8 cellular contexts compared by ENCODE assay signal in the genomic region with DNA sequence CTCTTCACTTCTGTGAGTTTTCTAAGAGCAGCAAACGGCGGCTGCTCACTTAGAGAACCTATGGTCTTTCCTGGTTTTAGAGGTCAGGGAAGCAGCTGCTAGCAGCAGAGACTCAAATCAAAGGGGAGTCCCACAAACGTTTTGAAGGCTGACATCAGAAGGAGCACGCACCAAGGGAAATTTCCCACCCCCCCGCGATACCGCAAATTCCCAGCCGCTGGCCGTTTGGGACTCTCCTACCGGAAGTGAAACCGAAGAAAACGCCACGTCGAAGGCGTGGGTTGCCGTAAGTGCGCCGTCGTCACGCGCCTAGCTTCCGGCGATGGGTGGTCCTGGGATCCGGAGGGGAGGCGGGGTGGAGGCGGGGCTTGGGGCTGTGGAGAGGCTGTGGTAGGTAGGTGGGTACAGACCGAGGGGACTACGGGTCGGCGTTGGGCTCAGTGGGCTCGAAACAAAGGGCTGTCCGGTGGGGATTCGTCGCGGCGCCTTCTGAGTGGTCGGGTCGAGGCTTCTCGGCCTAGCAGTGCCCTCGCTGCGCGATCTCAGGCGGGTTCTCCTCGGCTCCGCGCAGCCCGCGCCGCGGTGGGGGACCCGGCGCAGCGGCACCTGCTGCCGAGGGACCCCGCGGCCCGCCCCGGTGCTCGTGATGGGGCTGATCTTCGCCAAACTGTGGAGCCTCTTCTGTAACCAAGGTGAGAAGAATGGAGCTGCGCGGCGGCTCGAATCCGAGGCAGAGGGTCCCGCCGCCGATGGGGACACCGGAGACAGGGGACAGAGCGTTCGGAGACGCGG. TPM values are rescaled to one million over a fixed set of nuclear protein-coding genes. Genes with fewer than 3 reads are reported as not detected.
DNase-seq lines count a peak whose midpoint lies in the region; ATAC-seq and TF ChIP-seq lines count a peak whose summit lies in the region.

A gene with protein sequence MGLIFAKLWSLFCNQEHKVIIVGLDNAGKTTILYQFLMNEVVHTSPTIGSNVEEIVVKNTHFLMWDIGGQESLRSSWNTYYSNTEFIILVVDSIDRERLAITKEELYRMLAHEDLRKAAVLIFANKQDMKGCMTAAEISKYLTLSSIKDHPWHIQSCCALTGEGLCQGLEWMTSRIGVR (plus strand): TSS at position 440 of the 792 bp plus-strand sequence. CDS start 207 bp downstream, at position 647.

- DNase-seq in AML-193 (lab: John Stamatoyannopoulos, UW) (peak; percentile 71 to 76), NCI-H510A (lab: John Stamatoyannopoulos, UW) (peak; percentile 84), kidney glomerular epithelial cell (lab: John Stamatoyannopoulos, UW) (peak; percentile 96)
- DNase-seq in activated CD4-positive, alpha-beta T cell treated with anti-CD3 and anti-CD28 coated beads for 36 hours: peak; percentile 98
- peak; percentile 90 to 95 for DNase-seq in stimulated activated CD4-positive, alpha-beta T cell treated with anti-CD3 and anti-CD28 coated beads, Interleukin-1b, Interleukin-23, amount 100 ng/mL, for 1 hour (ENCODE audit: low read depth in 2 of 2)

- peaks cover 39% of the 10 kb centered on the region for H3K4me1 Mint-ChIP-seq in activated CD4-positive, alpha-beta T cell treated with anti-CD3 and anti-CD28 coated beads for 36 hours

- peak within 1 kb of the TSS; percentile 85 for H3K27ac ChIP-seq in cingulate gyrus (ENCODE audit: low read depth, low read length)

- peaks cover 22% of the 10 kb centered on the region for H3K36me3 Mint-ChIP-seq in activated CD4-positive, alpha-beta T cell treated with anti-CD3 and anti-CD28 coated beads for 36 hours (ENCODE audit: low read depth)

- POLR2A ChIA-PET in activated CD4-positive, alpha-beta T cell treated with anti-CD3 and anti-CD28 coated beads for 36 hours (lab: Charles Lee): no interaction called here

- intact Hi-C loops in activated CD4-positive, alpha-beta T cell treated with anti-CD3 and anti-CD28 coated beads for 36 hours (cut with DNase I, micrococcal nuclease): loop anchor here (1.0 to 10.0 kb wide), 4 partner anchors 8 to 1842 kb away; a partner anchor contains a TSS

- TF ChIP-seq POLR2A in GM19099 (IDR thresholded peaks at IDR 0.05; ENCODE audit: extremely low read depth, insufficient read length, low read depth): peak; percentile 87

- peak within 1 kb of the TSS; percentile 99 for H3K4me3 Mint-ChIP-seq in activated CD4-positive, alpha-beta T cell treated with anti-CD3 and anti-CD28 coated beads for 36 hours

- no peaks in the 10 kb centered on the region for H3K27me3 Mint-ChIP-seq in activated CD4-positive, alpha-beta T cell treated with anti-CD3 and anti-CD28 coated beads for 36 hours

- peak within 1 kb of the TSS; percentile 98 for H3K27ac Mint-ChIP-seq in activated CD4-positive, alpha-beta T cell treated with anti-CD3 and anti-CD28 coated beads for 36 hours

- H3K9me3 Mint-ChIP-seq in activated CD4-positive, alpha-beta T cell treated with anti-CD3 and anti-CD28 coated beads for 36 hours (ENCODE audit: low read depth): no peaks in the 10 kb centered on the region

- CTCF ChIA-PET in activated CD4-positive, alpha-beta T cell treated with anti-CD3 and anti-CD28 coated beads for 36 hours (lab: Charles Lee): interaction anchor here (0.6 to 1.5 kb wide), 2 partner anchors 10 to 83 kb away, joined by 3 to 8 read pairs; no protein-coding TSS in a partner anchor

- ATAC-seq in HG03432 (IDR thresholded peaks at IDR 0.05; ENCODE audit: unreplicated experiment): peak; percentile 93
- ATAC-seq in activated CD4-positive, alpha-beta T cell treated with anti-CD3 and anti-CD28 coated beads for 36 hours: peak; percentile 95

RNA-seq across cellular contexts. Expression of the gene that starts here (rescaled TPM):
- total RNA-seq in activated CD4-positive, alpha-beta T cell treated with anti-CD3 and anti-CD28 coated beads for 36 hours: 10 to 100 TPM; 11.3 to 12.0 TPM

Comparison
In these comparisons a context has a peak if more than half of its experiments do, and no peak if none do; other contexts are left out.
1. Peak in every context shown above with its lines: DNase-seq, ATAC-seq and H3K27ac ChIP-seq.